In genomic region chr6:12147557-12148316, GRCh38 we compare ENCODE assay signal across 14 cellular contexts.
DNase-seq lines count a peak whose midpoint lies in the region; ATAC-seq and TF ChIP-seq lines count a peak whose summit lies in the region.
"Had no signal": no experiment of that assay in that cellular context is flagged by ENCODE, and none has a peak within 500 bp of the region (broad histone marks: within the 10 kb centered on the region; RNA-seq: fewer than 3 reads in every experiment).

No MANE protein-coding gene starts in this region.

- H3K36me3 Mint-ChIP-seq in HFFc6 (ENCODE audit: low read depth) (peaks cover 17% of the 10 kb centered on the region), mesothelial cell of epicardium (peaks cover 14% of the 10 kb centered on the region)

- in situ Hi-C loops in astrocyte of the spinal cord (cut with HindIII; ENCODE audit: low sequenced_read_pairs), result no loop called here

- DNase-seq in AG04450 (ENCODE audit: low read depth, low spot score) (no peak), HFFc6 (no peak), astrocyte of the spinal cord (ENCODE audit: low read depth, low spot score) (peak; percentile 23), mesothelial cell of epicardium (ENCODE audit: low spot score in 2 of 2, unreplicated experiment in 2 of 2) (no peak), ecto neural progenitor cell (ENCODE audit: low spot score) (no peak), OCI-M2 (lab: John Stamatoyannopoulos, UW; ENCODE audit: unreplicated experiment) (no peak), MG63 (no peak)
- DNase-seq: activated CD8-positive, alpha-beta T cell treated with anti-CD3 and anti-CD28 coated beads, Interleukin-2, amount 10 ng/mL, durations not matched to agents 7 days and 5 days; CD4-positive, alpha-beta T cell; NCI-H1436 treated with DMSO at 0.1 percent for 48 hours; NK-92 treated with Interleukin-12 subunit alpha and Interleukin-12 subunit beta, amount 100 ng/mL, for 24 hours had no signal

- H3K4me3 Mint-ChIP-seq in HFFc6, result peak overlapping the region; percentile 62
- no peak overlapping the region for H3K4me3 Mint-ChIP-seq in mesothelial cell of epicardium
- H3K4me3 Mint-ChIP-seq: activated CD8-positive, alpha-beta T cell treated with anti-CD3 and anti-CD28 coated beads, Interleukin-2, amount 10 ng/mL, durations not matched to agents 7 days and 5 days; CD4-positive, alpha-beta T cell; T-helper 1 cell treated with Interleukin-12 subunit alpha and Interleukin-12 subunit beta and Interleukin-4 antibody, amounts not matched to agents 30 μg/mL and 1 μg/mL, for 36 hours had no signal

- no peaks in the 10 kb centered on the region for H3K27me3 Mint-ChIP-seq in HFFc6 (ENCODE audit: insufficient read depth)
- H3K27me3 Mint-ChIP-seq in mesothelial cell of epicardium (ENCODE audit: low read depth), result no peaks in the 10 kb centered on the region
- H3K27me3 Mint-ChIP-seq: CD4-positive, alpha-beta T cell had no signal

- peaks cover 36% of the 10 kb centered on the region for H3K4me1 Mint-ChIP-seq in HFFc6 (ENCODE audit: low read depth)
- H3K4me1 Mint-ChIP-seq in mesothelial cell of epicardium, result peaks cover 10% of the 10 kb centered on the region

- TF ChIP-seq CTCF in AG04450 (IDR thresholded peaks at IDR 0.05; ENCODE audit: low read depth, low read length) (peak; percentile 45), HFFc6 (IDR thresholded peaks at IDR 0.05) (peak; percentile 66), astrocyte of the spinal cord (IDR thresholded peaks at IDR 0.05; ENCODE audit: low read depth, low read length) (peak; percentile 39), mesothelial cell of epicardium (IDR thresholded peaks at IDR 0.05; ENCODE audit: unreplicated experiment) (no peak)

- no peaks in the 10 kb centered on the region for H3K9me3 ChIP-seq in AG04450 (ENCODE audit: control insufficient read depth, insufficient read depth, low read length)
- H3K9me3 ChIP-seq in MG63, result no peaks in the 10 kb centered on the region; the same call in 1 of the 2 replicates

- ATAC-seq in GM18907 (IDR thresholded peaks at IDR 0.05; ENCODE audit: unreplicated experiment), result no peak
- ATAC-seq: activated CD8-positive, alpha-beta T cell treated with anti-CD3 and anti-CD28 coated beads, Interleukin-2, amount 10 ng/mL, durations not matched to agents 7 days and 5 days had no signal

- POLR2A ChIA-PET in AG04450 (lab: Yijun Ruan, JAX), result no interaction called here

- peak overlapping the region; percentile 41 for H3K27ac ChIP-seq in AG04450 (ENCODE audit: low read depth, low read length)

- H3K27me3 ChIP-seq in AG04450 (ENCODE audit: control insufficient read depth, insufficient read depth, low read length), result no peaks in the 10 kb centered on the region
- H3K27me3 ChIP-seq in MG63, result no peaks in the 10 kb centered on the region

- peak overlapping the region; percentile 89 for H3K27ac Mint-ChIP-seq in HFFc6
- peak overlapping the region; percentile 14 for H3K27ac Mint-ChIP-seq in mesothelial cell of epicardium
- H3K27ac Mint-ChIP-seq: activated CD8-positive, alpha-beta T cell treated with anti-CD3 and anti-CD28 coated beads, Interleukin-2, amount 10 ng/mL, durations not matched to agents 7 days and 5 days; CD4-positive, alpha-beta T cell; T-helper 1 cell treated with Interleukin-12 subunit alpha and Interleukin-12 subunit beta and Interleukin-4 antibody, amounts not matched to agents 30 μg/mL and 1 μg/mL, for 36 hours had no signal

- no peaks in the 10 kb centered on the region; the same call in 1 of the 2 replicates for H3K9me3 Mint-ChIP-seq in HFFc6
- H3K9me3 Mint-ChIP-seq in mesothelial cell of epicardium, result peaks cover 9% of the 10 kb centered on the region
- H3K9me3 Mint-ChIP-seq: CD4-positive, alpha-beta T cell; T-helper 1 cell treated with Interleukin-12 subunit alpha and Interleukin-12 subunit beta and Interleukin-4 antibody, amounts not matched to agents 30 μg/mL and 1 μg/mL, for 36 hours had no signal

- H3K4me3 ChIP-seq in AG04450 (ENCODE audit: low read depth, low read length) (no peak overlapping the region), astrocyte of the spinal cord (ENCODE audit: low read depth, low read length) (no peak overlapping the region), MG63 (no peak overlapping the region)
- H3K4me3 ChIP-seq: skin epidermis had no signal

- peaks cover 6% of the 10 kb centered on the region for H3K36me3 ChIP-seq in MG63

- CTCF ChIA-PET in AG04450 (lab: Charles Lee), result interaction anchor here (1.1 kb wide), 2 partner anchors 12 to 459 kb away, joined by 3 to 4 read pairs; no protein-coding TSS in a partner anchor
